Comparison of ENCODE assay signal across 8 cellular contexts in genomic region chr20:36754656-36755222, GRCh38. TPM values are rescaled to one million over a fixed set of nuclear protein-coding genes. Genes with fewer than 3 reads are reported as not detected.
A peak's percentile ranks its signal among the peaks of the same experiment; 100 is the strongest.
DNase-seq lines count a peak whose midpoint lies in the region; ATAC-seq and TF ChIP-seq lines count a peak whose summit lies in the region.

No MANE protein-coding gene starts in this region.

- POLR2A ChIA-PET in RWPE1 (lab: Yijun Ruan, JAX; ENCODE audit: low non-redundant PET): interaction anchor here (1.1 kb wide), 1 partner anchor 13 kb away, joined by 4 read pairs; no protein-coding TSS in a partner anchor

- H3K4me1 ChIP-seq in psoas muscle: no peaks in the 10 kb centered on the region

- peak; percentile 87 to 91 for ATAC-seq in left cardiac atrium
- ATAC-seq in psoas muscle: peak; percentile 96 to 99 (median 97)
- no peak for ATAC-seq in HG02884 (IDR thresholded peaks at IDR 0.05; ENCODE audit: unreplicated experiment)
- no peak for ATAC-seq in GM19467 (IDR thresholded peaks at IDR 0.05; ENCODE audit: unreplicated experiment)

- TF ChIP-seq CTCF in RWPE1 (conservative IDR thresholded peaks at IDR 0.05; ENCODE audit: low read depth) (peak; percentile 84), psoas muscle (IDR thresholded peaks at IDR 0.05) (peak; percentile 83)

- H3K9me3 ChIP-seq in psoas muscle: no peaks in the 10 kb centered on the region

- H3K27ac ChIP-seq in RWPE1 (no peak overlapping the region), psoas muscle (no peak overlapping the region)

- DNase-seq in Daoy (ENCODE audit: low read depth): peak; percentile 50
- DNase-seq in Kasumi-1 (lab: John Stamatoyannopoulos, UW): peak; percentile 69 to 87
- peak; percentile 79 for DNase-seq in RWPE1 (ENCODE audit: low spot score)
- DNase-seq in amniotic epithelial cell (ENCODE audit: low read depth): peak; percentile 74
- DNase-seq in left cardiac atrium: no peak
- DNase-seq in psoas muscle: no peak

- WGBS in psoas muscle, 3 donors: 0 to 4% (median 1%) methylated on average over 2 of the region's 2 CpGs

- intact Hi-C loops in left cardiac atrium (cut with DNase I) (loop anchor here (5.0 to 10.0 kb wide), 2 partner anchors 37 to 140 kb away; no protein-coding TSS in a partner anchor), psoas muscle (cut with DNase I) (loop anchor here (2.0 to 10.0 kb wide), 3 partner anchors 36 to 150 kb away; partner anchors contain the start of gene RAB5IF (in 1 of the 2))

- no peak overlapping the region for H3K4me3 ChIP-seq in psoas muscle

- no peaks in the 10 kb centered on the region for H3K27me3 ChIP-seq in psoas muscle (ENCODE audit: insufficient read depth in 3 of 3, low read length in 2 of 3)

- H3K36me3 ChIP-seq in psoas muscle (ENCODE audit: insufficient read depth in 1 of 2, low read depth in 1 of 2): peaks cover 0 to 13% of the 10 kb centered on the region in 2 donors

- CTCF ChIA-PET in RWPE1 (lab: Yijun Ruan, JAX): interaction anchor here (0.5 to 1.7 kb wide), 10 partner anchors 9 to 237 kb away, joined by 3 to 10 read pairs (median 4); partner anchors contain the start of gene NDRG3

RNA-seq across cellular contexts. Expression of gene NDRG3, which starts 8.8 kb away (rescaled TPM):
- total RNA-seq in Daoy (2014; rRNA removed; shearing (Covaris generic)): 6.0 and 9.9 TPM in 2 replicates
- total RNA-seq in left cardiac atrium (10 to 100 TPM; 25.8 to 32.7 TPM), psoas muscle (10 to 100 TPM in 2 of 4 donors, 1 to 10 TPM in 2; 4.3 to 17.5 (median 7.8) TPM)
- polyA plus RNA-seq in psoas muscle: 10 to 100 TPM in 2 of 3 donors, 1 to 10 TPM in 1; 7.8 to 25.1 (median 11.8) TPM

RNA-seq across cellular contexts. Expression of gene DSN1, which starts 18.8 kb away (rescaled TPM):
- 37.7 and 51.7 TPM in 2 replicates for total RNA-seq in Daoy (2014; rRNA removed; shearing (Covaris generic))
- total RNA-seq in left cardiac atrium: 1 to 10 TPM; 5.0 to 6.7 TPM
- total RNA-seq in psoas muscle: 1 to 10 TPM; 1.7 to 3.0 (median 2.2) TPM
- 1 to 10 TPM; 3.3 to 8.3 (median 4.3) TPM for polyA plus RNA-seq in psoas muscle

Comparison
In these comparisons a context has a peak if more than half of its experiments do, and no peak if none do; other contexts are left out.
1. DNase-seq: peak in Daoy (single experiment), Kasumi-1 (2 of 2), RWPE1 (single experiment) and amniotic epithelial cell (single experiment); none in left cardiac atrium (single experiment) and psoas muscle (0 of 2).
2. ATAC-seq: peak in left cardiac atrium (2 of 2) and psoas muscle (4 of 4); none in HG02884 (single experiment) and GM19467 (single experiment).